Comparison of ENCODE assay signal across 9 cellular contexts in genomic region chr21:25350056-25350455, GRCh38.
DNase-seq lines count a peak whose midpoint lies in the region; ATAC-seq and TF ChIP-seq lines count a peak whose summit lies in the region.
"Had no signal": no experiment of that assay in that cellular context is flagged by ENCODE, and none has a peak within 500 bp of the region (broad histone marks: within the 10 kb centered on the region; RNA-seq: fewer than 3 reads in every experiment).

No MANE protein-coding gene starts in this region.

- ATAC-seq in IMR-90 (ENCODE audit: low read depth), result peak; percentile 75
- peak; percentile 38 for ATAC-seq in activated T-helper 17 cell treated with anti-CD3 and anti-CD28 coated beads, Interleukin-2, amount 50 U/mL, for 72 hours (replicated peaks)
- no peak for ATAC-seq in HG02938 (IDR thresholded peaks at IDR 0.05; ENCODE audit: unreplicated experiment)
- no peak for ATAC-seq in GM21737 (IDR thresholded peaks at IDR 0.05; ENCODE audit: unreplicated experiment)

- H3K14ac ChIP-seq in IMR-90 (replicated peaks; ENCODE audit: low read depth, low read length), result no peak overlapping the region

- H3K27ac ChIP-seq in IMR-90 (ENCODE audit: insufficient read depth, low read length) (no peak overlapping the region), substantia nigra (ENCODE audit: low read depth, low read length, poor library complexity, severe bottlenecking) (no peak overlapping the region)
- H3K27ac ChIP-seq: epithelial cell of prostate had no signal

- intact Hi-C loops in IMR-90 (cut with micrococcal nuclease), result loop anchor here (1.0 kb wide), 1 partner anchor 36 kb away; no protein-coding TSS in a partner anchor

- H4K8ac ChIP-seq in IMR-90 (ENCODE audit: low read depth in 2 of 2, low read length in 2 of 2), result no peak overlapping the region

- CTCF ChIA-PET in IMR-90 (lab: Yijun Ruan, JAX), result interaction anchor here (0.8 to 2.3 kb wide), 3 partner anchors 20 to 36 kb away, joined by 4 to 12 read pairs (median 4); no protein-coding TSS in a partner anchor

- TF ChIP-seq RAD21 in IMR-90 (IDR thresholded peaks at IDR 0.05; ENCODE audit: low read length), result peak; percentile 75

- no peak overlapping the region for H3K4ac ChIP-seq in IMR-90 (ENCODE audit: low read depth, low read length)

- DNase-seq in GDM1 (lab: John Stamatoyannopoulos, UW) (peak; percentile 3), IMR-90 (peak; percentile 60), myocyte (ENCODE audit: low read depth) (peak; percentile 53), substantia nigra (lab: John Stamatoyannopoulos, UW) (no peak), ureter (ENCODE audit: low spot score) (no peak)

- no peaks in the 10 kb centered on the region for H3K9me1 ChIP-seq in IMR-90 (ENCODE audit: insufficient read depth, low read length)

- no TSS peak for BruUV-seq in IMR-90 (replicated peaks; lab: Mats Ljungman, UMichigan)

- H3K4me1 Mint-ChIP-seq in activated T-helper 17 cell treated with anti-CD3 and anti-CD28 coated beads, Interleukin-2, amount 50 U/mL, for 72 hours, result peaks cover 5% of the 10 kb centered on the region

- no peak overlapping the region for H4K5ac ChIP-seq in IMR-90 (ENCODE audit: low read depth, low read length)

- no peaks in the 10 kb centered on the region for H3K9me3 Mint-ChIP-seq in activated T-helper 17 cell treated with anti-CD3 and anti-CD28 coated beads, Interleukin-2, amount 50 U/mL, for 72 hours

- H2AFZ ChIP-seq in IMR-90 (replicated peaks; ENCODE audit: low read length, poor library complexity), result no peak overlapping the region

- H3K27me3 ChIP-seq in IMR-90 (ENCODE audit: control insufficient read depth, insufficient read depth, low read length), result no peaks in the 10 kb centered on the region

- H3K4me1 ChIP-seq in IMR-90 (ENCODE audit: control insufficient read depth, insufficient read depth, low read length), result no peaks in the 10 kb centered on the region

- H2AK9ac ChIP-seq in IMR-90 (replicated peaks; ENCODE audit: low read depth, low read length, poor library complexity), result no peak overlapping the region

- no peak for TF ChIP-seq POLR2A in IMR-90 (IDR thresholded peaks at IDR 0.05; ENCODE audit: low read depth, low read length)

- no peak overlapping the region for H3K23ac ChIP-seq in IMR-90 (ENCODE audit: low read depth, low read length)

- POLR2A ChIA-PET in IMR-90 (lab: Charles Lee; ENCODE audit: unreplicated experiment), result no interaction called here

- in situ Hi-C loops in IMR-90 (cut with MboI; ENCODE audit: low sequenced_read_pairs), result no loop called here

- H3K27ac Mint-ChIP-seq in activated T-helper 17 cell treated with anti-CD3 and anti-CD28 coated beads, Interleukin-2, amount 50 U/mL, for 72 hours, result no peak overlapping the region

- no peaks in the 10 kb centered on the region for H3K36me3 ChIP-seq in IMR-90 (ENCODE audit: control insufficient read depth, insufficient read depth, low read length)

- no peak overlapping the region for H2BK15ac ChIP-seq in IMR-90 (ENCODE audit: low read depth, low read length)

- H3K27me3 Mint-ChIP-seq in activated T-helper 17 cell treated with anti-CD3 and anti-CD28 coated beads, Interleukin-2, amount 50 U/mL, for 72 hours, result peaks cover 33% of the 10 kb centered on the region

- H3K4me2 ChIP-seq in IMR-90 (ENCODE audit: low read depth, low read length), result no peak overlapping the region

- no peak overlapping the region for H3K56ac ChIP-seq in IMR-90 (ENCODE audit: extremely low read depth, insufficient read depth, low read length)

- peak; percentile 75 for TF ChIP-seq CTCF in IMR-90 (conservative IDR thresholded peaks at IDR 0.05; ENCODE audit: low read depth, low read length)

- H2BK5ac ChIP-seq in IMR-90 (ENCODE audit: low read depth, low read length, poor library complexity, severe bottlenecking), result no peak overlapping the region

- dilution Hi-C loops in IMR-90 (cut with HindIII; ENCODE audit: low sequenced_read_pairs, unreplicated experiment), result no loop called here

- H3K4me3 ChIP-seq in IMR-90 (ENCODE audit: insufficient read depth, low read depth, low read length), result no peak overlapping the region

- H3K9me3 ChIP-seq in IMR-90 (ENCODE audit: control insufficient read depth, insufficient read depth, low read length), result no peaks in the 10 kb centered on the region

- no peak overlapping the region for H3K9ac ChIP-seq in IMR-90 (ENCODE audit: low read depth, low read length)

- no peak overlapping the region for H3K18ac ChIP-seq in IMR-90 (ENCODE audit: low read depth, low read length)

- H3K36me3 Mint-ChIP-seq in activated T-helper 17 cell treated with anti-CD3 and anti-CD28 coated beads, Interleukin-2, amount 50 U/mL, for 72 hours (ENCODE audit: low read depth), result no peaks in the 10 kb centered on the region

- no peak overlapping the region for H3K4me3 Mint-ChIP-seq in activated T-helper 17 cell treated with anti-CD3 and anti-CD28 coated beads, Interleukin-2, amount 50 U/mL, for 72 hours

- no CpG with 5 or more reads among the region's 6 CpGs for WGBS in IMR-90 (ENCODE audit: extremely low coverage in 2 of 2, insufficient read length in 1 of 2), 2 experiments

- H4K20me1 ChIP-seq in IMR-90 (ENCODE audit: insufficient read depth, low read length), result no peaks in the 10 kb centered on the region

- H2AK5ac ChIP-seq in IMR-90 (ENCODE audit: low read depth, low read length), result no peak overlapping the region

- H3K79me1 ChIP-seq in IMR-90 (ENCODE audit: low read depth in 1 of 2, low read length in 2 of 2), result no peaks in the 10 kb centered on the region

- no peak overlapping the region for H2BK20ac ChIP-seq in IMR-90 (ENCODE audit: low read depth, low read length)

- H2BK120ac ChIP-seq in IMR-90 (ENCODE audit: low read depth, low read length), result no peak overlapping the region

- no peak overlapping the region for H4K91ac ChIP-seq in IMR-90 (ENCODE audit: insufficient read depth, low read depth, low read length)

TF ChIP-seq in IMR-90, 13 proteins besides CTCF, POLR2A, EP300 and RAD21:
- TF ChIP-seq MXI1 (IDR thresholded peaks at IDR 0.05; ENCODE audit: borderline replicate concordance, low read depth, low read length) (no peak), SMC3 (IDR thresholded peaks at IDR 0.05; ENCODE audit: low read depth, low read length) (peak; percentile 74), FOS (IDR thresholded peaks at IDR 0.05; ENCODE audit: low read depth, low read length) (no peak), BHLHE40 (IDR thresholded peaks at IDR 0.05; ENCODE audit: low read depth, low read length) (no peak)

Comparison
In these comparisons a context has a peak if more than half of its experiments do, and no peak if none do; other contexts are left out.
1. DNase-seq: peak in GDM1 (single experiment), IMR-90 (single experiment) and myocyte (single experiment); none in substantia nigra (0 of 49) and ureter (single experiment).
2. ATAC-seq: peak in IMR-90 (single experiment) and activated T-helper 17 cell treated with anti-CD3 and anti-CD28 coated beads, Interleukin-2, amount 50 U/mL, for 72 hours (single experiment); none in HG02938 (single experiment) and GM21737 (single experiment).